ENCODE assay signal across 24 cellular contexts in the genomic region with DNA sequence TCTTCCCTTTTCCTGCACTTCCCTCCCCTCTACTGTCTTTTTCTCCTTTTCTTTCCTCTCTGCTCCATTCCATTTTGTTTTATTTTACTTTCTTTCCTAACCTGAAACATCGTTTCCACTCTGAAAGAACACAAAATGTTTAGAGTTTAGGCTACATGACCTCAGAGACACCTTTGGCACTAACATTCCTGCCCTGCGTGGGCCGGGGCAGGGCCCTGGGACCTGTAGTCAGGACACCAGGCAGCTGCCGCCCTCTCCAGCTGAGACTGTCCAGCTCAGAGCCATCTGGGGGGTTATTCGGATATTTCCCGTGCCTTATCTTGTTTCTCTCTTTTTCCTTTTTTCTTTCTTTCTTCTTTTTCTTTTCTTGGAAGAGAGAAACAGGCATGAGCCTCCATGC.
"Had no signal": no experiment of that assay in that cellular context is flagged by ENCODE, and none has a peak within 500 bp of the region (broad histone marks: within the 10 kb centered on the region; RNA-seq: fewer than 3 reads in every experiment).

No MANE protein-coding gene starts in this region.

- H3K4me3 Mint-ChIP-seq: endodermal cell; mesothelial cell of epicardium; natural killer cell; neural progenitor cell; stimulated activated effector memory CD8-positive, alpha-beta T cell treated with anti-CD3 and anti-CD28 coated beads, Interleukin-12 subunit alpha, Interleukin-12 subunit beta, amount 100 ng/mL, for 72 hours had no signal

- H3K27me3 ChIP-seq: colonic mucosa, foreskin keratinocyte, hepatocyte, neural progenitor cell, ovary, right atrium auricular region, stomach had no signal

- H3K4me1 Mint-ChIP-seq: neural progenitor cell had no signal

- H3K9me3 Mint-ChIP-seq: endodermal cell, neural progenitor cell had no signal

- H3K9me3 ChIP-seq: colonic mucosa, ovary, right atrium auricular region, stomach, thoracic aorta had no signal

- H3K36me3 ChIP-seq: colonic mucosa, neural progenitor cell, ovary, right atrium auricular region had no signal

- ATAC-seq: left colon; natural killer cell; stimulated activated effector memory CD8-positive, alpha-beta T cell treated with anti-CD3 and anti-CD28 coated beads, Interleukin-12 subunit alpha, Interleukin-12 subunit beta, amount 100 ng/mL, for 72 hours had no signal

- H3K4me1 ChIP-seq: colonic mucosa, foreskin keratinocyte, right atrium auricular region had no signal

- FAIRE-seq: endothelial cell of umbilical vein, kidney had no signal

- H3K27ac Mint-ChIP-seq: endodermal cell; mesothelial cell of epicardium; natural killer cell; neural progenitor cell; stimulated activated effector memory CD8-positive, alpha-beta T cell treated with anti-CD3 and anti-CD28 coated beads, Interleukin-12 subunit alpha, Interleukin-12 subunit beta, amount 100 ng/mL, for 72 hours had no signal

- H3K4me3 ChIP-seq: colonic mucosa, hepatocyte, neural progenitor cell, ovary, right atrium auricular region, smooth muscle cell, stomach, thoracic aorta had no signal

- DNase-seq: colonic mucosa; effector CD4-positive, alpha-beta T cell; endodermal cell; erythroblast; foreskin keratinocyte; head of caudate nucleus; kidney; left colon; mammary epithelial cell; natural killer cell; nucleus accumbens; stimulated activated CD4-positive, alpha-beta T cell treated with anti-CD3 and anti-CD28 coated beads, Interleukin-2, amount 100 ng/mL, for 48 hours; stomach; substantia nigra; trophoblast cell had no signal

- H3K36me3 Mint-ChIP-seq: natural killer cell had no signal

- H3K27ac ChIP-seq: colonic mucosa, foreskin keratinocyte, hepatocyte, neural progenitor cell, ovary, right atrium auricular region, stomach, thoracic aorta had no signal
